In genomic region chr18:10138719-10139118, GRCh38 we compare ENCODE assay signal across 25 cellular contexts.
"Had no signal": no experiment of that assay in that cellular context is flagged by ENCODE, and none has a peak within 500 bp of the region (broad histone marks: within the 10 kb centered on the region; RNA-seq: fewer than 3 reads in every experiment).

No MANE protein-coding gene starts in this region.

- H3K4me1 ChIP-seq: right lobe of liver had no signal

- H3K79me2 ChIP-seq: parathyroid adenoma had no signal

- H3K27ac Mint-ChIP-seq: dendritic cell treated with granulocyte-macrophage colony-stimulating factor and Interleukin-4, amounts not matched to agents 40 ng/mL and 50 ng/mL, for 4 days; endodermal cell; naive thymus-derived CD4-positive, alpha-beta T cell; nephron; neural progenitor cell had no signal

- H3K36me3 ChIP-seq: esophagus muscularis mucosa, neural progenitor cell, right lobe of liver, suprapubic skin, transverse colon, vagina had no signal

- H3K27ac ChIP-seq: esophagus muscularis mucosa, neural progenitor cell, parathyroid adenoma, right lobe of liver, suprapubic skin, vagina had no signal

- H3K4me3 Mint-ChIP-seq: dendritic cell treated with granulocyte-macrophage colony-stimulating factor and Interleukin-4, amounts not matched to agents 40 ng/mL and 50 ng/mL, for 4 days; endodermal cell; naive thymus-derived CD4-positive, alpha-beta T cell; nephron; neural progenitor cell; stimulated activated naive CD8-positive, alpha-beta T cell treated with anti-CD3 and anti-CD28 coated beads, Interleukin-15, amount 100 ng/mL, for 72 hours had no signal

- H2AFZ ChIP-seq: neural progenitor cell, parathyroid adenoma had no signal

- H3K4me2 ChIP-seq: neural progenitor cell had no signal

- DNase-seq: cerebellar nuclear complex; effector CD8-positive, alpha-beta T cell; endodermal cell; foreskin melanocyte; kidney; mesendoderm; midbrain; naive thymus-derived CD4-positive, alpha-beta T cell; right lobe of liver; small intestine; stimulated activated CD4-positive, alpha-beta T cell treated with anti-CD3 and anti-CD28 coated beads, Interleukin-12 subunit alpha, Interleukin-12 subunit beta, amount 100 ng/mL, for 4 hours; stimulated activated CD4-positive, alpha-beta T cell treated with anti-CD3 and anti-CD28 coated beads, Interleukin-1b, Interleukin-23, amount 100 ng/mL, for 48 hours; stimulated activated CD4-positive, alpha-beta T cell treated with anti-CD3 and anti-CD28 coated beads, Interleukin-4, amount 100 ng/mL, for 1 hour; stimulated activated CD8-positive, alpha-beta memory T cell treated with anti-CD3 and anti-CD28 coated beads, Interleukin-4, amount 100 ng/mL, for 48 hours; stimulated activated naive CD4-positive, alpha-beta T cell; stimulated activated naive CD8-positive, alpha-beta T cell treated with anti-CD3 and anti-CD28 coated beads, Interleukin-15, amount 100 ng/mL, for 72 hours; transverse colon had no signal

- H3K4me3 ChIP-seq: esophagus muscularis mucosa, neural progenitor cell, right lobe of liver, suprapubic skin, transverse colon, vagina had no signal

- H3K27me3 ChIP-seq: esophagus muscularis mucosa, right lobe of liver, suprapubic skin, transverse colon, vagina had no signal

- H3K9me3 Mint-ChIP-seq: dendritic cell treated with granulocyte-macrophage colony-stimulating factor and Interleukin-4, amounts not matched to agents 40 ng/mL and 50 ng/mL, for 4 days; endodermal cell; nephron; stimulated activated naive CD8-positive, alpha-beta T cell treated with anti-CD3 and anti-CD28 coated beads, Interleukin-15, amount 100 ng/mL, for 72 hours had no signal

- H3K9ac ChIP-seq: neural progenitor cell, parathyroid adenoma had no signal

- ATAC-seq: left lobe of liver; naive thymus-derived CD4-positive, alpha-beta T cell; right lobe of liver; stimulated activated naive CD8-positive, alpha-beta T cell treated with anti-CD3 and anti-CD28 coated beads, Interleukin-15, amount 100 ng/mL, for 72 hours had no signal

- H3K9me3 ChIP-seq: esophagus muscularis mucosa, right lobe of liver, suprapubic skin, transverse colon, vagina had no signal

- H3K36me3 Mint-ChIP-seq: naive thymus-derived CD4-positive, alpha-beta T cell had no signal
